ENCODE assay signal across 8 cellular contexts in the genomic region with DNA sequence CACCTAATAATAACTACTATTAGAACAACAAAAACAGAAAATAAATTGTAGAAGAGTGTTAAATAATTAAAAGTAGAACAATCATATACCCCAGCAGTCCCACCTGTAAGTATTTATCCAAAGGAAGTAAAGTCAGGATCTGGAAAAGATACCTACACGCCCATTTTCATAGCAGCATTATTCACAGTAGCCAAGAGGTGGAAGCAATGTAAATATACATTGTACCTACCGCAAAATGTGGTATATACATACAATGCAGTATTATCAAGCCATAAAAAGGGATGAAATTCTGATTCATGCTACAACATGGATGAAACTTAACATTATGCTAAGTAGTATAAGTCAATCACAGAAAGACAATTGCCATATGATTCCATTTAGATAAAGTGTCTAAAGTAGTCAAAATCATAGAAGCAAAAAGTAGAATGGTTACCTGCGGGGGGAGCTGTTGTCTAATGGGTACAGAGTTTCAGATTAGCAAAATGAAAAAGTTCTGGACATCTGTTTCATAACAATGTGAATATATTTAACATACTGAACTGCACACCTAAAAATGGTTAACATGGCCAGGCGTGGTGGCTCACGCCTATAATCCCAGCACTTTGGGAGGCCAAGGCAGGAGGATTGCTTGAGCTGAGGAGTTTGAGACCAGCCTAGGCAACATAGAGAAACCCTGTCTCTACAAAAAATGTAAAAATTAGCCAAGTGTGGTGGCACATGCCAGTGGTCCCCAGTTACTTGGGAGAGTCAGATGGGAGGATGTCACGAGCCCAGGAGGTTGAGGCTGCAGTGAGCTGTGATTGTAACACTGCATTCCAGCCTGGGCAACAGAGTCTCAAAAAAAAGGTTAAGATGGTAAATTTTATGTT. TPM values are rescaled to one million over a fixed set of nuclear protein-coding genes. Genes with fewer than 3 reads are reported as not detected.
A peak's percentile ranks its signal among the peaks of the same experiment; 100 is the strongest.
DNase-seq lines count a peak whose midpoint lies in the region; ATAC-seq and TF ChIP-seq lines count a peak whose summit lies in the region.

No MANE protein-coding gene starts in this region.

- no peaks in the 10 kb centered on the region for H3K27me3 ChIP-seq in WERI-Rb-1 (ENCODE audit: insufficient read depth, low read depth, severe bottlenecking)

- no peak overlapping the region for H3K27ac ChIP-seq in WERI-Rb-1

- H3K4me1 ChIP-seq in mucosa of descending colon (ENCODE audit: low read depth) = no peaks in the 10 kb centered on the region

- no peak overlapping the region for H3K4me3 ChIP-seq in WERI-Rb-1 (ENCODE audit: low read depth, low read length)
- no peak overlapping the region for H3K4me3 ChIP-seq in mucosa of descending colon

- in situ Hi-C loops in ACHN (cut with HindIII; ENCODE audit: low pct_ligation_motif_present, low pct_unique_long_range_greater_than_20kb, low sequenced_read_pairs) = loop anchor here (25.0 kb wide), 1 partner anchor 249 kb away; the partner anchor contains the start of gene H2AZ2

- TF ChIP-seq CTCF in WERI-Rb-1 (IDR thresholded peaks at IDR 0.05; ENCODE audit: low read depth, low read length) (peak; percentile 33; the same call in 1 of the 2 replicates), mucosa of descending colon (IDR thresholded peaks at IDR 0.05) (no peak)

- ATAC-seq in GM18517 (IDR thresholded peaks at IDR 0.05; ENCODE audit: unreplicated experiment) (peak; percentile 81), mucosa of descending colon (peak; percentile 87), GM19324 (IDR thresholded peaks at IDR 0.05; ENCODE audit: low FRiP score, unreplicated experiment) (no peak)

- intact Hi-C loops in mucosa of descending colon (cut with DNase I, micrococcal nuclease) = loop anchor here in 1 of 2 donors (10.0 kb wide), 1 partner anchor 257 kb away; the partner anchor contains the start of gene H2AZ2

- no peaks in the 10 kb centered on the region for H3K9me3 ChIP-seq in WERI-Rb-1 (ENCODE audit: severe bottlenecking)
- no peaks in the 10 kb centered on the region for H3K9me3 ChIP-seq in mucosa of descending colon

- DNase-seq in ACHN (peak; percentile 66), NCI-H2171 treated with DMSO at 0.1 percent for 48 hours (lab: John Stamatoyannopoulos, UW) (peak; percentile 78), WERI-Rb-1 (peak; percentile 36), dermis blood vessel endothelial cell (peak; percentile 81), mucosa of descending colon (peak in 1 of 3 donors; percentile 91), ureter (ENCODE audit: low spot score) (peak; percentile 57)

- no peaks in the 10 kb centered on the region for H3K36me3 ChIP-seq in WERI-Rb-1
- no peaks in the 10 kb centered on the region for H3K36me3 ChIP-seq in mucosa of descending colon (ENCODE audit: low read depth)

RNA-seq across cellular contexts. Expression of gene TMED4, which starts 6.0 kb away (rescaled TPM):
- total RNA-seq in dermis blood vessel endothelial cell (78.8 and 191 TPM in 2 replicates), mucosa of descending colon (10 to 100 TPM; 76.7 to 93.3 (median 84.9) TPM), ureter (105 TPM)

RNA-seq across cellular contexts. Expression of gene DDX56, which starts 14.4 kb away (rescaled TPM):
- total RNA-seq in dermis blood vessel endothelial cell (55.5 and 69.5 TPM in 2 replicates), mucosa of descending colon (10 to 100 TPM; 50.7 to 60.6 (median 60.0) TPM), ureter (89.4 TPM)

RNA-seq across cellular contexts. Expression of gene OGDH, which starts 18.4 kb away (rescaled TPM):
- total RNA-seq in dermis blood vessel endothelial cell (57.0 and 102 TPM in 2 replicates), mucosa of descending colon (100 to 1,000 TPM; 141 to 186 (median 159) TPM), ureter (109 TPM)

RNA-seq across cellular contexts. Expression of gene NPC1L1, which starts 46.9 kb away (rescaled TPM):
- total RNA-seq in dermis blood vessel endothelial cell = not detected in 2 replicates
- total RNA-seq in mucosa of descending colon = under 1 TPM in 2 of 3 donors, not detected in 1; 0.12 to 0.82 TPM
- 0.10 TPM for total RNA-seq in ureter
